Comparison of ENCODE assay signal across 8 cellular contexts in genomic region chr2:17830053-17831034, GRCh38. TPM values are rescaled to one million over a fixed set of nuclear protein-coding genes. Genes with fewer than 3 reads are reported as not detected.
DNase-seq lines count a peak whose midpoint lies in the region; ATAC-seq, FAIRE-seq and TF ChIP-seq lines count a peak whose summit lies in the region.

No MANE protein-coding gene starts in this region.

- peak overlapping the region; percentile 73 for H3K4me3 Mint-ChIP-seq in nephron progenitor cell

- peak; percentile 97 for TF ChIP-seq CTCF in nephron progenitor cell (IDR thresholded peaks at IDR 0.05)

- H3K27ac Mint-ChIP-seq in nephron progenitor cell: no peak overlapping the region

- no peak for FAIRE-seq in GM18507 (lab: Jason Lieb, UNC)

- H3K4me1 Mint-ChIP-seq in nephron progenitor cell: peaks cover 16% of the 10 kb centered on the region

- DNase-seq in AG08395 (ENCODE audit: low spot score) (peak; percentile 84), GM18507 (ENCODE audit: extremely low spot score, insufficient read length, low read depth) (peak; percentile 33), NCI-H1694 treated with DMSO at 0.1 percent for 48 hours (lab: John Stamatoyannopoulos, UW) (peak; percentile 99), fibroblast of the conjunctiva (ENCODE audit: low read depth) (peak; percentile 36), nephron progenitor cell (peak; percentile 95), ureter (ENCODE audit: low spot score) (peak; percentile 52)
- DNase-seq in activated CD8-positive, alpha-beta memory T cell treated with anti-CD3 and anti-CD28 coated beads, Interleukin-2, amount 50 U/mL, for 48 hours: peak; percentile 88

- no peaks in the 10 kb centered on the region for H3K9me3 Mint-ChIP-seq in nephron progenitor cell

- H3K36me3 Mint-ChIP-seq in nephron progenitor cell (ENCODE audit: low read depth): peaks cover 6% of the 10 kb centered on the region

- peak; percentile 88 for ATAC-seq in HG02884 (IDR thresholded peaks at IDR 0.05; ENCODE audit: unreplicated experiment)

- no peaks in the 10 kb centered on the region for H3K27me3 Mint-ChIP-seq in nephron progenitor cell (ENCODE audit: low read depth, poor library complexity)

RNA-seq across cellular contexts. Expression of gene MSGN1, which starts 14.1 kb away (rescaled TPM):
- total RNA-seq in ureter: not detected

RNA-seq across cellular contexts. Expression of gene KCNS3, which starts 48.1 kb away (rescaled TPM):
- total RNA-seq in ureter: 20.3 TPM

Comparison
In these comparisons a context has a peak if more than half of its experiments do, and no peak if none do; other contexts are left out.
1. Peak in every context shown above with its lines: DNase-seq and ATAC-seq.
2. DNase-seq: peak in every context shown above with its lines; median percentile 99 in NCI-H1694 treated with DMSO at 0.1 percent for 48 hours; 95 in nephron progenitor cell; 88 in activated CD8-positive, alpha-beta memory T cell treated with anti-CD3 and anti-CD28 coated beads, Interleukin-2, amount 50 U/mL, for 48 hours; 84 in AG08395; 52 in ureter; 36 in fibroblast of the conjunctiva; 33 in GM18507.